Comparison of ENCODE assay signal across 23 cellular contexts in the genomic region with DNA sequence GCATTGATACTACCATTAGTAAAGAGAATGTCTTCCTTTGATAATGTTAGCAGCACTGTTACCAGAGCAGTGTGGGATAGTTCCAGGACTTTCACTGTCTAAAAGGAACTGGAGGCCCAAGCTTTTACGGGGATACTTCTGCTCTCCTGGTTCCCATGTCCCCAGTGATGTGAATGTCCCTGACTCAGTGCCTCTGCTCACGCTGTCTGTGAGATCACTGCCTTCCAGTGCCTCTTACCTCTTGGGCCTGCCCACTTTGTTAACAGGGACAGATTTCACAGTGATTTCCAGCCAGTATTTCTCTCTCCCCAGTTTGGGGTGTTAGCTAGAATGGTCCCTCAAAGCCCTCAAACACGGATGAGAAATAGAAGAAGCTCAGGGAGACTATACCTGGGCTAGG.
"Had no signal": no experiment of that assay in that cellular context is flagged by ENCODE, and none has a peak within 500 bp of the region (broad histone marks: within the 10 kb centered on the region; RNA-seq: fewer than 3 reads in every experiment).

No MANE protein-coding gene starts in this region.

- H3K27ac ChIP-seq: HL-60, Peyer's patch, SJSA1, SK-N-MC had no signal

- H3K36me3 ChIP-seq: MG63, Peyer's patch had no signal

- ATAC-seq: PC-3 had no signal

- DNase-seq: KBM-7, MG63, NCI-H1092, NCI-H1105 treated with DMSO at 0.1 percent for 48 hours, NCI-H1417 treated with DMSO at 0.1 percent for 48 hours, NCI-H146, NCI-H1694 treated with DMSO at 0.1 percent for 48 hours, NCI-H1930, NCI-H2081, NCI-H2107, NCI-H2227 treated with DMSO at 0.1 percent for 48 hours, NCI-H446, NCI-H510A, NCI-H524 treated with DMSO at 0.1 percent for 48 hours, NCI-H69, NCI-H774, PC-3, Peyer's patch, Right ventricle myocardium superior, SIG-M5 had no signal

- H3K27me3 ChIP-seq: MG63, Peyer's patch, SJSA1 had no signal

- H3K4me3 ChIP-seq: MG63, Peyer's patch, SJSA1, SK-N-MC had no signal

- H3K9me3 ChIP-seq: MG63, Peyer's patch, SJSA1 had no signal
